1 cellular context compared by ENCODE assay signal in the genomic region with DNA sequence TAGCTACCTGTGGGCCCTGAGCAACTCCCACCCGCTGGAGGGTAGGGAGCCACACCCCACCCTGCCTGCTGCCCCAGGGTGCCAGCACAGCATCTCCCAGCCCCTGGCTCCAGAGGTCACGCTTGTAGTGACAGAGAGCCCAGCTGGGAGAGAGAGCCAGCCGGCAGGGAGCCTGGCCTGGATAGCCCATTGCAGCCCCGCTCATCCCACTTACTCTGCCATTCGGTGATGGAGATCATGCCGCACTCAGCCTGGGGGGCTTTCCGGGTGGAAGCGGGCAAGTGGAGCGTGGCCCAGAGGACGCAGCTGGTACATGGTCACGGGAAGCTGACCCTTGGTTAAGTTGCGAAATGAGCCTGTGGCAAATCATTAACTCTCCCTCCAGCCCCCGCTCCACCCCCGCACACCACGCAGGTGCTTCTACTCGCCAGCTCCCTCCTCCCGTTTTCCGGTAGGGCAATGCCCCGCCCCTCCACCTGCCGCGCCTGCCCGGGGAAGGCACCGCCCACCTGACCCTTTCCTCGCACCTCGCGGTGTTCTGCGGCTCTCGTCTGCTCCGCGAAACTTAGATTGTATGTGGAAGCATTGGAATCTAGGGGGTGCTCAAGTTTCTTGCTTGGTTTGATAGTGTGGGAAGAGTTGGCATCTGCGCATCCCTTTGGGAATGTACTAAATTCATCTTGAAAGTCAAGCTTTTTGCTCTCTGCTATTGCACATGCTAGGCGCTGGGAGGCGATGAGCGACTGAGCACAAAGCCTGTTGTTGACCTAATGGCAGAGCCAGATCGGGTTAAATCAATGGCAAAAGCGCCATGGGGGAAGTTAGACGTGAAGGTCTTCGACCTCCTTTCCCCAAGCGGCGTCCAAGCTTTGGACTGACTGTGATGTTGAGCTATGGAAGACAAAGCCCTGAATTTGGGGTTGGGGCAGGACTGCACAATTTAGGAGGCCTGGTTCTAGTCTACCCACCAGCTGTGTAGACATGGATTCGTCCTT.
TF ChIP-seq lines count a peak whose summit lies in the region.

A gene with protein sequence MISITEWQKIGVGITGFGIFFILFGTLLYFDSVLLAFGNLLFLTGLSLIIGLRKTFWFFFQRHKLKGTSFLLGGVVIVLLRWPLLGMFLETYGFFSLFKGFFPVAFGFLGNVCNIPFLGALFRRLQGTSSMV (minus strand): TSS at position 321 of the 995 bp plus-strand sequence. CDS start 82 bp downstream, at position 239.

TF ChIP-seq in K562, 482 proteins besides CTCF, POLR2A, EP300 and RAD21 (continued from another document and continues in another):
- TF ChIP-seq, protein P1, sequence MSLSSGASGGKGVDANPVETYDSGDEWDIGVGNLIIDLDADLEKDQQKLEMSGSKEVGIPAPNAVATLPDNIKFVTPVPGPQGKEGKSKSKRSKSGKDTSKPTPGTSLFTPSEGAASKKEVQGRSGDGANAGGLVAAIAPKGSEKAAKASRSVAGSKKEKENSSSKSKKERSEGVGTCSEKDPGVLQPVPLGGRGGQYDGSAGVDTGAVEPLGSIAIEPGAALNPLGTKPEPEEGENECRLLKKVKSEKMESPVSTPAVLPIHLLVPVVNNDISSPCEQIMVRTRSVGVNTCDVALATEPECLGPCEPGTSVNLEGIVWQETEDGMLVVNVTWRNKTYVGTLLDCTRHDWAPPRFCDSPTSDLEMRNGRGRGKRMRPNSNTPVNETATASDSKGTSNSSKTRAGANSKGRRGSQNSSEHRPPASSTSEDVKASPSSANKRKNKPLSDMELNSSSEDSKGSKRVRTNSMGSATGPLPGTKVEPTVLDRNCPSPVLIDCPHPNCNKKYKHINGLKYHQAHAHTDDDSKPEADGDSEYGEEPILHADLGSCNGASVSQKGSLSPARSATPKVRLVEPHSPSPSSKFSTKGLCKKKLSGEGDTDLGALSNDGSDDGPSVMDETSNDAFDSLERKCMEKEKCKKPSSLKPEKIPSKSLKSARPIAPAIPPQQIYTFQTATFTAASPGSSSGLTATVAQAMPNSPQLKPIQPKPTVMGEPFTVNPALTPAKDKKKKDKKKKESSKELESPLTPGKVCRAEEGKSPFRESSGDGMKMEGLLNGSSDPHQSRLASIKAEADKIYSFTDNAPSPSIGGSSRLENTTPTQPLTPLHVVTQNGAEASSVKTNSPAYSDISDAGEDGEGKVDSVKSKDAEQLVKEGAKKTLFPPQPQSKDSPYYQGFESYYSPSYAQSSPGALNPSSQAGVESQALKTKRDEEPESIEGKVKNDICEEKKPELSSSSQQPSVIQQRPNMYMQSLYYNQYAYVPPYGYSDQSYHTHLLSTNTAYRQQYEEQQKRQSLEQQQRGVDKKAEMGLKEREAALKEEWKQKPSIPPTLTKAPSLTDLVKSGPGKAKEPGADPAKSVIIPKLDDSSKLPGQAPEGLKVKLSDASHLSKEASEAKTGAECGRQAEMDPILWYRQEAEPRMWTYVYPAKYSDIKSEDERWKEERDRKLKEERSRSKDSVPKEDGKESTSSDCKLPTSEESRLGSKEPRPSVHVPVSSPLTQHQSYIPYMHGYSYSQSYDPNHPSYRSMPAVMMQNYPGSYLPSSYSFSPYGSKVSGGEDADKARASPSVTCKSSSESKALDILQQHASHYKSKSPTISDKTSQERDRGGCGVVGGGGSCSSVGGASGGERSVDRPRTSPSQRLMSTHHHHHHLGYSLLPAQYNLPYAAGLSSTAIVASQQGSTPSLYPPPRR (CRISPR knock-in tag; IDR thresholded peaks at IDR 0.05; ENCODE audit: borderline replicate concordance), result 0 out of 2 replicates have a peak, but pooled peaks have one; percentile 56
- no peak for TF ChIP-seq NUFIP1 (IDR thresholded peaks at IDR 0.05; ENCODE audit: partially characterized antibody)
- 0 out of 2 replicates have a peak, but pooled peaks have one; percentile 27 for TF ChIP-seq ETV5 (CRISPR knock-in tag; IDR thresholded peaks at IDR 0.05; ENCODE audit: low read depth)
- no peak for TF ChIP-seq TFAM (CRISPR knock-in tag; conservative IDR thresholded peaks at IDR 0.05)
- TF ChIP-seq ZNF140 (CRISPR knock-in tag; IDR thresholded peaks at IDR 0.05), result no peak
- no peak for TF ChIP-seq NR2C1 (IDR thresholded peaks at IDR 0.05)
- no peak for TF ChIP-seq NR2C1 (tag; IDR thresholded peaks at IDR 0.05)
- peak; percentile 78 to 81 for TF ChIP-seq NRF1 (conservative IDR thresholded peaks at IDR 0.05 in 1 of 2, IDR thresholded peaks at IDR 0.05 in 1 of 2)
- TF ChIP-seq JUND (IDR thresholded peaks at IDR 0.05; ENCODE audit: borderline replicate concordance, low read depth, low read length), result 0 out of 2 replicates have a peak, but pooled peaks have one; percentile 13
- no peak for TF ChIP-seq JUND (tag; IDR thresholded peaks at IDR 0.05; ENCODE audit: borderline replicate concordance, low read depth, low read length)
- TF ChIP-seq, protein P2, sequence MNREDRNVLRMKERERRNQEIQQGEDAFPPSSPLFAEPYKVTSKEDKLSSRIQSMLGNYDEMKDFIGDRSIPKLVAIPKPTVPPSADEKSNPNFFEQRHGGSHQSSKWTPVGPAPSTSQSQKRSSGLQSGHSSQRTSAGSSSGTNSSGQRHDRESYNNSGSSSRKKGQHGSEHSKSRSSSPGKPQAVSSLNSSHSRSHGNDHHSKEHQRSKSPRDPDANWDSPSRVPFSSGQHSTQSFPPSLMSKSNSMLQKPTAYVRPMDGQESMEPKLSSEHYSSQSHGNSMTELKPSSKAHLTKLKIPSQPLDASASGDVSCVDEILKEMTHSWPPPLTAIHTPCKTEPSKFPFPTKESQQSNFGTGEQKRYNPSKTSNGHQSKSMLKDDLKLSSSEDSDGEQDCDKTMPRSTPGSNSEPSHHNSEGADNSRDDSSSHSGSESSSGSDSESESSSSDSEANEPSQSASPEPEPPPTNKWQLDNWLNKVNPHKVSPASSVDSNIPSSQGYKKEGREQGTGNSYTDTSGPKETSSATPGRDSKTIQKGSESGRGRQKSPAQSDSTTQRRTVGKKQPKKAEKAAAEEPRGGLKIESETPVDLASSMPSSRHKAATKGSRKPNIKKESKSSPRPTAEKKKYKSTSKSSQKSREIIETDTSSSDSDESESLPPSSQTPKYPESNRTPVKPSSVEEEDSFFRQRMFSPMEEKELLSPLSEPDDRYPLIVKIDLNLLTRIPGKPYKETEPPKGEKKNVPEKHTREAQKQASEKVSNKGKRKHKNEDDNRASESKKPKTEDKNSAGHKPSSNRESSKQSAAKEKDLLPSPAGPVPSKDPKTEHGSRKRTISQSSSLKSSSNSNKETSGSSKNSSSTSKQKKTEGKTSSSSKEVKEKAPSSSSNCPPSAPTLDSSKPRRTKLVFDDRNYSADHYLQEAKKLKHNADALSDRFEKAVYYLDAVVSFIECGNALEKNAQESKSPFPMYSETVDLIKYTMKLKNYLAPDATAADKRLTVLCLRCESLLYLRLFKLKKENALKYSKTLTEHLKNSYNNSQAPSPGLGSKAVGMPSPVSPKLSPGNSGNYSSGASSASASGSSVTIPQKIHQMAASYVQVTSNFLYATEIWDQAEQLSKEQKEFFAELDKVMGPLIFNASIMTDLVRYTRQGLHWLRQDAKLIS (CRISPR knock-in tag; IDR thresholded peaks at IDR 0.05), result no peak
- 0 out of 2 replicates have a peak, but pooled peaks have one; percentile 35 for TF ChIP-seq NR2C2 (CRISPR knock-in tag; IDR thresholded peaks at IDR 0.05)
- TF ChIP-seq NR2C2 (tag; IDR thresholded peaks at IDR 0.05), result peak; percentile 40; the same call in 1 of the 2 replicates
- no peak for TF ChIP-seq ZNF707 (CRISPR knock-in tag; conservative IDR thresholded peaks at IDR 0.05)
- TF ChIP-seq PRDM10 (IDR thresholded peaks at IDR 0.05; ENCODE audit: partially characterized antibody), result peak; percentile 92
- TF ChIP-seq ZNF444 (CRISPR knock-in tag; IDR thresholded peaks at IDR 0.05), result no peak
- TF ChIP-seq, protein P3, sequence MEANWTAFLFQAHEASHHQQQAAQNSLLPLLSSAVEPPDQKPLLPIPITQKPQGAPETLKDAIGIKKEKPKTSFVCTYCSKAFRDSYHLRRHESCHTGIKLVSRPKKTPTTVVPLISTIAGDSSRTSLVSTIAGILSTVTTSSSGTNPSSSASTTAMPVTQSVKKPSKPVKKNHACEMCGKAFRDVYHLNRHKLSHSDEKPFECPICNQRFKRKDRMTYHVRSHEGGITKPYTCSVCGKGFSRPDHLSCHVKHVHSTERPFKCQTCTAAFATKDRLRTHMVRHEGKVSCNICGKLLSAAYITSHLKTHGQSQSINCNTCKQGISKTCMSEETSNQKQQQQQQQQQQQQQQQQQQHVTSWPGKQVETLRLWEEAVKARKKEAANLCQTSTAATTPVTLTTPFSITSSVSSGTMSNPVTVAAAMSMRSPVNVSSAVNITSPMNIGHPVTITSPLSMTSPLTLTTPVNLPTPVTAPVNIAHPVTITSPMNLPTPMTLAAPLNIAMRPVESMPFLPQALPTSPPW (CRISPR knock-in tag; IDR thresholded peaks at IDR 0.05), result peak; percentile 62
- TF ChIP-seq GABPB1 (CRISPR knock-in tag; IDR thresholded peaks at IDR 0.05), result peak; percentile 55
- TF ChIP-seq ZNF263 (CRISPR knock-in tag; IDR thresholded peaks at IDR 0.05; ENCODE audit: borderline replicate concordance), result peak; percentile 44; the same call in 1 of the 2 replicates
- no peak for TF ChIP-seq POLR2AphosphoS2 (IDR thresholded peaks at IDR 0.05; ENCODE audit: low read length)
- peak; percentile 9; the same call in 1 of the 2 replicates for TF ChIP-seq TCF3 (CRISPR knock-in tag; IDR thresholded peaks at IDR 0.05)
- TF ChIP-seq CC2D1A (IDR thresholded peaks at IDR 0.05), result peak; percentile 30; the same call in 1 of the 2 replicates
- no peak for TF ChIP-seq ZNF79 (CRISPR knock-in tag; IDR thresholded peaks at IDR 0.05; ENCODE audit: low read depth)
- TF ChIP-seq FOXO4 (CRISPR knock-in tag; IDR thresholded peaks at IDR 0.05), result no peak
- TF ChIP-seq HBP1 (CRISPR knock-in tag; IDR thresholded peaks at IDR 0.05), result no peak
- TF ChIP-seq SOX6 (IDR thresholded peaks at IDR 0.05), result 0 out of 2 replicates have a peak, but pooled peaks have one; percentile 13
- no peak for TF ChIP-seq HNRNPK (IDR thresholded peaks at IDR 0.05; ENCODE audit: low read depth, low read length, poor library complexity, severe bottlenecking)
- no peak for TF ChIP-seq NCOA2 (IDR thresholded peaks at IDR 0.05; ENCODE audit: partially characterized antibody in 2 of 2)
- no peak for TF ChIP-seq IFI16 (CRISPR knock-in tag; IDR thresholded peaks at IDR 0.05)
- no peak for TF ChIP-seq SMARCE1 (IDR thresholded peaks at IDR 0.05)
- 0 out of 2 replicates have a peak, but pooled peaks have one; percentile 62 for TF ChIP-seq CBFB (CRISPR knock-in tag; IDR thresholded peaks at IDR 0.05)
- no peak for TF ChIP-seq POLR2AphosphoS5 (IDR thresholded peaks at IDR 0.05; ENCODE audit: control insufficient read depth, insufficient read depth, low read depth, low read length)
- TF ChIP-seq SMAD2 (IDR thresholded peaks at IDR 0.05; ENCODE audit: low read depth, low read length), result no peak
- TF ChIP-seq, protein P4, sequence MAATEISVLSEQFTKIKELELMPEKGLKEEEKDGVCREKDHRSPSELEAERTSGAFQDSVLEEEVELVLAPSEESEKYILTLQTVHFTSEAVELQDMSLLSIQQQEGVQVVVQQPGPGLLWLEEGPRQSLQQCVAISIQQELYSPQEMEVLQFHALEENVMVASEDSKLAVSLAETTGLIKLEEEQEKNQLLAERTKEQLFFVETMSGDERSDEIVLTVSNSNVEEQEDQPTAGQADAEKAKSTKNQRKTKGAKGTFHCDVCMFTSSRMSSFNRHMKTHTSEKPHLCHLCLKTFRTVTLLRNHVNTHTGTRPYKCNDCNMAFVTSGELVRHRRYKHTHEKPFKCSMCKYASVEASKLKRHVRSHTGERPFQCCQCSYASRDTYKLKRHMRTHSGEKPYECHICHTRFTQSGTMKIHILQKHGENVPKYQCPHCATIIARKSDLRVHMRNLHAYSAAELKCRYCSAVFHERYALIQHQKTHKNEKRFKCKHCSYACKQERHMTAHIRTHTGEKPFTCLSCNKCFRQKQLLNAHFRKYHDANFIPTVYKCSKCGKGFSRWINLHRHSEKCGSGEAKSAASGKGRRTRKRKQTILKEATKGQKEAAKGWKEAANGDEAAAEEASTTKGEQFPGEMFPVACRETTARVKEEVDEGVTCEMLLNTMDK (IDR thresholded peaks at IDR 0.05; ENCODE audit: borderline replicate concordance, insufficient read depth, low read depth, low read length, poor library complexity, severe bottlenecking), result no peak
